Comparison of ENCODE assay signal across 27 cellular contexts in genomic region chr6:125219451-125219942, GRCh38.
DNase-seq lines count a peak whose midpoint lies in the region; ATAC-seq, FAIRE-seq and TF ChIP-seq lines count a peak whose summit lies in the region.
"Had no signal": no experiment of that assay in that cellular context is flagged by ENCODE, and none has a peak within 500 bp of the region (broad histone marks: within the 10 kb centered on the region; RNA-seq: fewer than 3 reads in every experiment).

No MANE protein-coding gene starts in this region.

- 72% methylated on average over 5 of the region's 5 CpGs for WGBS in A549 (ENCODE audit: missing lambda C conversion rate)
- WGBS in hepatocyte (ENCODE audit: low lambda C conversion rate, missing lambda C conversion rate), result 57% methylated on average over 5 of the region's 5 CpGs

- H3K9me3 ChIP-seq in A549, result no peaks in the 10 kb centered on the region
- no peaks in the 10 kb centered on the region for H3K9me3 ChIP-seq in SJSA1 (replicated peaks)
- H3K9me3 ChIP-seq in hepatocyte (ENCODE audit: low read depth), result no peaks in the 10 kb centered on the region
- H3K9me3 ChIP-seq in gastrocnemius medialis, result no peaks in the 10 kb centered on the region
- H3K9me3 ChIP-seq: BLaER1 had no signal

- no peak for ATAC-seq in A549
- no peak for ATAC-seq in gastrocnemius medialis
- no peak for ATAC-seq in GM18907 (IDR thresholded peaks at IDR 0.05; ENCODE audit: unreplicated experiment)
- no peak for ATAC-seq in activated T-helper 17 cell treated with anti-CD3 and anti-CD28 coated beads, Interleukin-2, amount 50 U/mL, for 72 hours (replicated peaks)
- no peak for ATAC-seq in GM21576 (IDR thresholded peaks at IDR 0.05; ENCODE audit: unreplicated experiment)
- ATAC-seq: GM12878 had no signal

- H3K27ac Mint-ChIP-seq in activated T-helper 17 cell treated with anti-CD3 and anti-CD28 coated beads, Interleukin-2, amount 50 U/mL, for 72 hours, result no peak overlapping the region
- H3K27ac Mint-ChIP-seq: IgD-negative memory B cell had no signal

- CTCF ChIA-PET in A549 (lab: Yijun Ruan, JAX), result interaction anchor here (1.1 kb wide), 1 partner anchor 27 kb away, joined by 3 read pairs; no protein-coding TSS in a partner anchor

- H3K4me3 ChIP-seq in A549 (no peak overlapping the region), SJSA1 (peak overlapping the region; percentile 9; the same call in 1 of the 2 replicates), hepatocyte (no peak overlapping the region), gastrocnemius medialis (no peak overlapping the region)
- H3K4me3 ChIP-seq: BLaER1, GM12878, PC-9 had no signal

- intact Hi-C loops in gastrocnemius medialis (cut with DNase I; ENCODE audit: low total_unique reads), result no loop called here

- H3K36me3 Mint-ChIP-seq in activated T-helper 17 cell treated with anti-CD3 and anti-CD28 coated beads, Interleukin-2, amount 50 U/mL, for 72 hours (ENCODE audit: low read depth), result no peaks in the 10 kb centered on the region
- H3K36me3 Mint-ChIP-seq: CD4-positive, CD25-positive, alpha-beta regulatory T cell had no signal

- no peak for FAIRE-seq in A549 (lab: Jason Lieb, UNC)
- FAIRE-seq: D721Med, GM12878, H1 had no signal

- H3K4me2 ChIP-seq in A549 (0 out of 3 replicates have a peak overlapping the region, but pooled peaks have one; percentile 25), hepatocyte (peak overlapping the region; percentile 68)
- H3K4me2 ChIP-seq: BLaER1, KMS-11, PC-9 had no signal

- H3K36me3 ChIP-seq in SJSA1 (no peaks in the 10 kb centered on the region), hepatocyte (replicated peaks; ENCODE audit: insufficient read depth, low read depth) (no peaks in the 10 kb centered on the region), gastrocnemius medialis (no peaks in the 10 kb centered on the region)
- H3K36me3 ChIP-seq: BLaER1 had no signal

- no peaks in the 10 kb centered on the region for H3K27me3 ChIP-seq in SJSA1 (replicated peaks)
- H3K27me3 ChIP-seq in hepatocyte, result no peaks in the 10 kb centered on the region
- H3K27me3 ChIP-seq in gastrocnemius medialis, result no peaks in the 10 kb centered on the region
- H3K27me3 ChIP-seq: BLaER1 had no signal

- no peaks in the 10 kb centered on the region for H3K4me1 Mint-ChIP-seq in activated T-helper 17 cell treated with anti-CD3 and anti-CD28 coated beads, Interleukin-2, amount 50 U/mL, for 72 hours
- H3K4me1 Mint-ChIP-seq: CD4-positive, CD25-positive, alpha-beta regulatory T cell had no signal

- H2AFZ ChIP-seq in hepatocyte, result no peak overlapping the region
- H2AFZ ChIP-seq: PC-9 had no signal

- no peak for DNase-seq in A549 (ENCODE audit: low read depth in 1 of 2, low spot score in 1 of 2)
- DNase-seq in SJSA1 (ENCODE audit: low read depth in 1 of 2, low spot score in 2 of 2), result peak; percentile 59 to 72
- DNase-seq in hepatocyte (ENCODE audit: low spot score), result peak; percentile 53
- DNase-seq in gastrocnemius medialis, result no peak
- DNase-seq in DMS79 treated with DMSO at 0.1 percent for 48 hours (lab: John Stamatoyannopoulos, UW), result no peak
- DNase-seq: 8988T; CD4-positive, CD25-positive, alpha-beta regulatory T cell; GDM1; HCEC 1CT; MM.1S; NCI-H2029; NCI-H446; NCI-H526; NCI-H82; NK-92 treated with Interleukin-12 subunit alpha and Interleukin-12 subunit beta, amount 100 ng/mL, for 24 hours; PC-9; Right ventricle myocardium superior had no signal

- H3K79me2 ChIP-seq in hepatocyte, result peaks cover 10% of the 10 kb centered on the region

- no peak for TF ChIP-seq CTCF in A549 (IDR thresholded peaks at IDR 0.05)
- no peak for TF ChIP-seq CTCF in hepatocyte (IDR thresholded peaks at IDR 0.05; ENCODE audit: poor library complexity)
- no peak for TF ChIP-seq CTCF in gastrocnemius medialis (IDR thresholded peaks at IDR 0.05 in 4 of 5, conservative IDR thresholded peaks at IDR 0.05 in 1 of 5)

- TF ChIP-seq RAD21 in A549 (conservative IDR thresholded peaks at IDR 0.05 in 1 of 2, IDR thresholded peaks at IDR 0.05 in 1 of 2), result no peak

- H3K27me3 Mint-ChIP-seq in activated T-helper 17 cell treated with anti-CD3 and anti-CD28 coated beads, Interleukin-2, amount 50 U/mL, for 72 hours, result peaks cover 8% of the 10 kb centered on the region
- H3K27me3 Mint-ChIP-seq: IgD-negative memory B cell had no signal

- H4K20me1 ChIP-seq in hepatocyte (ENCODE audit: insufficient read depth, poor library complexity, severe bottlenecking), result no peaks in the 10 kb centered on the region
- H4K20me1 ChIP-seq: BLaER1 had no signal

- in situ Hi-C loops in gastrocnemius medialis (cut with MboI; ENCODE audit: low sequenced_read_pairs in 4 of 4), result no loop called here

- no peak for TF ChIP-seq POLR2A in A549 (IDR thresholded peaks at IDR 0.05; ENCODE audit: low read length)
- TF ChIP-seq POLR2A in gastrocnemius medialis (IDR thresholded peaks at IDR 0.05), result no peak

- POLR2A ChIA-PET in A549 (lab: Yijun Ruan, JAX), result no interaction called here

- no peak for TF ChIP-seq EP300 in A549 (IDR thresholded peaks at IDR 0.05)

- H3K27ac ChIP-seq in A549 (peak overlapping the region in 1 of 2 experiments; percentile 43; a peak in 2 of 6 replicates), SJSA1 (peak overlapping the region; percentile 33), hepatocyte (peak overlapping the region; percentile 82), gastrocnemius medialis (peak overlapping the region; percentile 74 to 90 (median 82))
- H3K27ac ChIP-seq: BLaER1, HL-60, KMS-11, PC-9 had no signal

- no peaks in the 10 kb centered on the region for H3K9me3 Mint-ChIP-seq in activated T-helper 17 cell treated with anti-CD3 and anti-CD28 coated beads, Interleukin-2, amount 50 U/mL, for 72 hours
- H3K9me3 Mint-ChIP-seq: IgD-negative memory B cell had no signal

- H3K4me1 ChIP-seq in A549 (peaks cover 49% of the 10 kb centered on the region), SJSA1 (replicated peaks) (peaks cover 43% of the 10 kb centered on the region), hepatocyte (ENCODE audit: insufficient read depth) (peaks cover 20% of the 10 kb centered on the region), gastrocnemius medialis (peaks cover 76 to 83% of the 10 kb centered on the region in 2 donors)
- H3K4me1 ChIP-seq: BLaER1 had no signal

- no peaks in the 10 kb centered on the region for H3K9me2 ChIP-seq in hepatocyte (replicated peaks; ENCODE audit: insufficient read depth)

- H3K4me3 Mint-ChIP-seq in activated T-helper 17 cell treated with anti-CD3 and anti-CD28 coated beads, Interleukin-2, amount 50 U/mL, for 72 hours, result no peak overlapping the region
- H3K4me3 Mint-ChIP-seq: CD4-positive, CD25-positive, alpha-beta regulatory T cell; IgD-negative memory B cell had no signal

TF ChIP-seq in A549, 52 proteins besides CTCF, POLR2A, EP300 and RAD21 (continues in another document):
- TF ChIP-seq KDM5A (IDR thresholded peaks at IDR 0.05), result no peak
- no peak for TF ChIP-seq FOSB (CRISPR knock-in tag; IDR thresholded peaks at IDR 0.05)
- TF ChIP-seq JUN (IDR thresholded peaks at IDR 0.05), result no peak
- TF ChIP-seq ESRRA (IDR thresholded peaks at IDR 0.05; ENCODE audit: borderline replicate concordance, low read length), result no peak
- no peak for TF ChIP-seq CHD4 (IDR thresholded peaks at IDR 0.05; ENCODE audit: borderline replicate concordance)
- TF ChIP-seq MYC (IDR thresholded peaks at IDR 0.05; ENCODE audit: borderline replicate concordance, low read length), result no peak
- TF ChIP-seq SREBF2 (IDR thresholded peaks at IDR 0.05), result no peak
- no peak for TF ChIP-seq FOSL2 (IDR thresholded peaks at IDR 0.05)
- TF ChIP-seq FOSL2 (CRISPR knock-in tag; IDR thresholded peaks at IDR 0.05), result no peak
- no peak for TF ChIP-seq MAX (IDR thresholded peaks at IDR 0.05)
- no peak for TF ChIP-seq PBX3 (IDR thresholded peaks at IDR 0.05)
- no peak for TF ChIP-seq HEYL (CRISPR knock-in tag; IDR thresholded peaks at IDR 0.05)
- TF ChIP-seq RARB (CRISPR knock-in tag; IDR thresholded peaks at IDR 0.05), result no peak
- no peak for TF ChIP-seq ELK1 (IDR thresholded peaks at IDR 0.05; ENCODE audit: low read depth, low read length)
- no peak for TF ChIP-seq NFE2L2 (conservative IDR thresholded peaks at IDR 0.05; ENCODE audit: low read length)
- TF ChIP-seq, protein P1, sequence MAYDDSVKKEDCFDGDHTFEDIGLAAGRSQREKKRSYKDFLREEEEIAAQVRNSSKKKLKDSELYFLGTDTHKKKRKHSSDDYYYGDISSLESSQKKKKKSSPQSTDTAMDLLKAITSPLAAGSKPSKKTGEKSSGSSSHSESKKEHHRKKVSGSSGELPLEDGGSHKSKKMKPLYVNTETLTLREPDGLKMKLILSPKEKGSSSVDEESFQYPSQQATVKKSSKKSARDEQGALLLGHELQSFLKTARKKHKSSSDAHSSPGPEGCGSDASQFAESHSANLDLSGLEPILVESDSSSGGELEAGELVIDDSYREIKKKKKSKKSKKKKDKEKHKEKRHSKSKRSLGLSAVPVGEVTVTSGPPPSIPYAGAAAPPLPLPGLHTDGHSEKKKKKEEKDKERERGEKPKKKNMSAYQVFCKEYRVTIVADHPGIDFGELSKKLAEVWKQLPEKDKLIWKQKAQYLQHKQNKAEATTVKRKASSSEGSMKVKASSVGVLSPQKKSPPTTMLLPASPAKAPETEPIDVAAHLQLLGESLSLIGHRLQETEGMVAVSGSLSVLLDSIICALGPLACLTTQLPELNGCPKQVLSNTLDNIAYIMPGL (CRISPR knock-in tag; IDR thresholded peaks at IDR 0.05; ENCODE audit: borderline replicate concordance), result no peak
- TF ChIP-seq CBX2 (IDR thresholded peaks at IDR 0.05; ENCODE audit: borderline replicate concordance, low read depth), result no peak

Comparison
In these comparisons a context has a peak if more than half of its experiments do, and no peak if none do; other contexts are left out.
1. DNase-seq: peak in SJSA1 (2 of 2) and hepatocyte (single experiment); none in A549 (0 of 2), gastrocnemius medialis (0 of 2) and DMS79 treated with DMSO at 0.1 percent for 48 hours (single experiment).